In genomic region chr15:85667491-85668424, GRCh38 we compare ENCODE assay signal across 1 cellular context.
TF ChIP-seq lines count a peak whose summit lies in the region.

No MANE protein-coding gene starts in this region.

TF ChIP-seq in K562, 482 proteins besides CTCF, POLR2A, EP300 and RAD21 (continued from another document):
- TF ChIP-seq ZNF197 (CRISPR knock-in tag; IDR thresholded peaks at IDR 0.05; ENCODE audit: low read depth) = no peak
- TF ChIP-seq ZNF274 (IDR thresholded peaks at IDR 0.05; ENCODE audit: borderline replicate concordance, low read depth, low read length) = no peak
- no peak for TF ChIP-seq PBX2 (CRISPR knock-in tag; IDR thresholded peaks at IDR 0.05; ENCODE audit: low read depth)
- peak; percentile 40; the same call in 1 of the 2 replicates for TF ChIP-seq PBX2 (tag; conservative IDR thresholded peaks at IDR 0.05; ENCODE audit: low read depth)
- TF ChIP-seq RFX1 (IDR thresholded peaks at IDR 0.05) = peak; percentile 52
- peak; percentile 62; the same call in 1 of the 2 replicates for TF ChIP-seq FOXJ2 (tag; IDR thresholded peaks at IDR 0.05)
- TF ChIP-seq MCM7 (IDR thresholded peaks at IDR 0.05) = no peak
- no peak for TF ChIP-seq PTRF (tag; IDR thresholded peaks at IDR 0.05)
- no peak for TF ChIP-seq RBM22 (IDR thresholded peaks at IDR 0.05; ENCODE audit: low read depth, low read length, poor library complexity, severe bottlenecking)
- no peak for TF ChIP-seq RBM39 (optimal IDR thresholded peaks at IDR 0.05; ENCODE audit: low read depth, low read length)
- no peak for TF ChIP-seq SRSF9 (IDR thresholded peaks at IDR 0.05; ENCODE audit: borderline replicate concordance, low read depth, low read length)
- no peak for TF ChIP-seq NR3C1 (CRISPR knock-in tag; IDR thresholded peaks at IDR 0.05)
- TF ChIP-seq DMBX1 (CRISPR knock-in tag; IDR thresholded peaks at IDR 0.05; ENCODE audit: borderline replicate concordance) = no peak
- TF ChIP-seq ARNT (IDR thresholded peaks at IDR 0.05) = no peak
- TF ChIP-seq CSDE1 (IDR thresholded peaks at IDR 0.05) = no peak
- no peak for TF ChIP-seq MLX (CRISPR knock-in tag; conservative IDR thresholded peaks at IDR 0.05)
- TF ChIP-seq ZBTB40 (IDR thresholded peaks at IDR 0.05) = peak; percentile 60; the same call in 1 of the 2 replicates
- no peak for TF ChIP-seq ZBTB40 (CRISPR knock-in tag; IDR thresholded peaks at IDR 0.05)
- TF ChIP-seq, protein P1, sequence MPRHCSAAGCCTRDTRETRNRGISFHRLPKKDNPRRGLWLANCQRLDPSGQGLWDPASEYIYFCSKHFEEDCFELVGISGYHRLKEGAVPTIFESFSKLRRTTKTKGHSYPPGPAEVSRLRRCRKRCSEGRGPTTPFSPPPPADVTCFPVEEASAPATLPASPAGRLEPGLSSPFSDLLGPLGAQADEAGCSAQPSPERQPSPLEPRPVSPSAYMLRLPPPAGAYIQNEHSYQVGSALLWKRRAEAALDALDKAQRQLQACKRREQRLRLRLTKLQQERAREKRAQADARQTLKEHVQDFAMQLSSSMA (CRISPR knock-in tag; IDR thresholded peaks at IDR 0.05) = no peak
- TF ChIP-seq, protein P2, sequence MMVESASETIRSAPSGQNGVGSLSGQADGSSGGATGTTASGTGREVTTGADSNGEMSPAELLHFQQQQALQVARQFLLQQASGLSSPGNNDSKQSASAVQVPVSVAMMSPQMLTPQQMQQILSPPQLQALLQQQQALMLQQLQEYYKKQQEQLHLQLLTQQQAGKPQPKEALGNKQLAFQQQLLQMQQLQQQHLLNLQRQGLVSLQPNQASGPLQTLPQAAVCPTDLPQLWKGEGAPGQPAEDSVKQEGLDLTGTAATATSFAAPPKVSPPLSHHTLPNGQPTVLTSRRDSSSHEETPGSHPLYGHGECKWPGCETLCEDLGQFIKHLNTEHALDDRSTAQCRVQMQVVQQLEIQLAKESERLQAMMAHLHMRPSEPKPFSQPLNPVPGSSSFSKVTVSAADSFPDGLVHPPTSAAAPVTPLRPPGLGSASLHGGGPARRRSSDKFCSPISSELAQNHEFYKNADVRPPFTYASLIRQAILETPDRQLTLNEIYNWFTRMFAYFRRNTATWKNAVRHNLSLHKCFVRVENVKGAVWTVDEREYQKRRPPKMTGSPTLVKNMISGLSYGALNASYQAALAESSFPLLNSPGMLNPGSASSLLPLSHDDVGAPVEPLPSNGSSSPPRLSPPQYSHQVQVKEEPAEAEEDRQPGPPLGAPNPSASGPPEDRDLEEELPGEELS (CRISPR knock-in tag; IDR thresholded peaks at IDR 0.05; ENCODE audit: borderline replicate concordance) = no peak
- no peak for TF ChIP-seq ZC3H8 (IDR thresholded peaks at IDR 0.05)
- TF ChIP-seq NELFE (IDR thresholded peaks at IDR 0.05; ENCODE audit: insufficient read depth, insufficient read length) = no peak
- TF ChIP-seq FOSL1 (tag; conservative IDR thresholded peaks at IDR 0.05) = peak; percentile 47; the same call in 1 of the 2 replicates
- TF ChIP-seq MBD2 (IDR thresholded peaks at IDR 0.05; ENCODE audit: borderline replicate concordance, low read depth) = no peak
- TF ChIP-seq GABPA (tag; conservative IDR thresholded peaks at IDR 0.05; ENCODE audit: low read depth) = peak; percentile 67
- no peak for TF ChIP-seq CCAR2 (IDR thresholded peaks at IDR 0.05; ENCODE audit: low read depth, low read length)
- TF ChIP-seq, protein P3, sequence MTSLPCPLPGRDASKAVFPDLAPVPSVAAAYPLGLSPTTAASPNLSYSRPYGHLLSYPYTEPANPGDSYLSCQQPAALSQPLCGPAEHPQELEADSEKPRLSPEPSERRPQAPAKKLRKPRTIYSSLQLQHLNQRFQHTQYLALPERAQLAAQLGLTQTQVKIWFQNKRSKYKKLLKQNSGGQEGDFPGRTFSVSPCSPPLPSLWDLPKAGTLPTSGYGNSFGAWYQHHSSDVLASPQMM (CRISPR knock-in tag; IDR thresholded peaks at IDR 0.05) = no peak
- TF ChIP-seq ZNF24 (IDR thresholded peaks at IDR 0.05) = no peak
- no peak for TF ChIP-seq ZNF655 (CRISPR knock-in tag; IDR thresholded peaks at IDR 0.05)
- TF ChIP-seq ZNF592 (IDR thresholded peaks at IDR 0.05) = no peak
- TF ChIP-seq PCBP2 (IDR thresholded peaks at IDR 0.05; ENCODE audit: low read depth, low read length, poor library complexity, severe bottlenecking) = no peak
